Comparison of ENCODE assay signal across 18 cellular contexts in the genomic region with DNA sequence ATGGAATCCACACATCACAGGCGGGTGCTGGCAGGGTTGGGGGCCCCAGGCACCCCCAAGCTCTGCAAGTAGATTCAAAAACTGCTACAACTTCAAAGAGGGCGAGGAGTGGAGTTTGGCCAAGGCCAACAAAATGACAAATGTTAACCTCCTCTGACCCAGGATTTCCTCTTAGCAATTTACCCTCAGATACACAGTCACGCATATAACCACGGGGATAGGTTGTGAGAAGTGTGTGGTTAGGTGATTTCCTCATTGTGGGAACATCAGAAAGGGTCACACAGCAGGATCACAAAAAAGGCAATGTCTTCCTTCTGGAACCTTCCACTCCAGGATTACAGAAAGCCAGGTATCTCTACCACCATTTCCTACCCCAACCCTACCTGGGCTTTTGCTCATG.
A peak's percentile ranks its signal among the peaks of the same experiment; 100 is the strongest.
DNase-seq lines count a peak whose midpoint lies in the region; ATAC-seq and TF ChIP-seq lines count a peak whose summit lies in the region.
"Had no signal": no experiment of that assay in that cellular context is flagged by ENCODE, and none has a peak within 500 bp of the region (broad histone marks: within the 10 kb centered on the region; RNA-seq: fewer than 3 reads in every experiment).

No MANE protein-coding gene starts in this region.

- no peaks in the 10 kb centered on the region for H3K4me1 ChIP-seq in CD8-positive, alpha-beta T cell (ENCODE audit: insufficient read depth, low read length)
- H3K4me1 ChIP-seq: ascending aorta had no signal

- ATAC-seq in HG02623 (IDR thresholded peaks at IDR 0.05; ENCODE audit: unreplicated experiment), result peak; percentile 53
- ATAC-seq in CD8-positive, alpha-beta T cell, result no peak
- ATAC-seq: left ventricle myocardium superior had no signal

- intact Hi-C loops in CD8-positive, alpha-beta T cell (cut with DNase I, micrococcal nuclease), result no loop called here

- CTCF ChIA-PET in CD8-positive, alpha-beta T cell (lab: Charles Lee), result no interaction called here

- H3K36me3 Mint-ChIP-seq in CD8-positive, alpha-beta T cell, result no peaks in the 10 kb centered on the region
- H3K36me3 Mint-ChIP-seq: activated naive CD4-positive, alpha-beta T cell treated with anti-CD3 and anti-CD28 coated beads, Interleukin-2, amount 50 U/mL, for 24 hours had no signal

- no peaks in the 10 kb centered on the region for H3K36me3 ChIP-seq in CD8-positive, alpha-beta T cell (ENCODE audit: insufficient read depth, low read length)
- H3K36me3 ChIP-seq: ascending aorta, heart right ventricle had no signal

- no peak for TF ChIP-seq POLR2A in erythroblast (IDR thresholded peaks at IDR 0.05; ENCODE audit: low read length)

- no peaks in the 10 kb centered on the region for H3K4me1 Mint-ChIP-seq in CD8-positive, alpha-beta T cell (ENCODE audit: low read depth)
- H3K4me1 Mint-ChIP-seq: activated naive CD4-positive, alpha-beta T cell treated with anti-CD3 and anti-CD28 coated beads, Interleukin-2, amount 50 U/mL, for 24 hours had no signal

- no peak overlapping the region for H3K4me3 Mint-ChIP-seq in CD8-positive, alpha-beta T cell
- H3K4me3 Mint-ChIP-seq: activated naive CD4-positive, alpha-beta T cell treated with anti-CD3 and anti-CD28 coated beads, Interleukin-2, amount 50 U/mL, for 24 hours had no signal

- peak overlapping the region; percentile 65 for H3K27ac ChIP-seq in VCaP
- H3K27ac ChIP-seq in CD8-positive, alpha-beta T cell (ENCODE audit: low read depth, low read length), result no peak overlapping the region
- H3K27ac ChIP-seq: ascending aorta, heart right ventricle had no signal

- no peaks in the 10 kb centered on the region for H3K9me3 Mint-ChIP-seq in CD8-positive, alpha-beta T cell
- H3K9me3 Mint-ChIP-seq: activated naive CD4-positive, alpha-beta T cell treated with anti-CD3 and anti-CD28 coated beads, Interleukin-2, amount 50 U/mL, for 24 hours had no signal

- H3K4me3 ChIP-seq in CD8-positive, alpha-beta T cell (ENCODE audit: low read depth, low read length), result no peak overlapping the region
- H3K4me3 ChIP-seq: ascending aorta, heart right ventricle had no signal

- H3K27ac Mint-ChIP-seq in CD8-positive, alpha-beta T cell, result no peak overlapping the region
- H3K27ac Mint-ChIP-seq: activated naive CD4-positive, alpha-beta T cell treated with anti-CD3 and anti-CD28 coated beads, Interleukin-2, amount 50 U/mL, for 24 hours had no signal

- DNase-seq in NCI-H345 treated with DMSO at 0.1 percent for 48 hours (lab: John Stamatoyannopoulos, UW; ENCODE audit: unreplicated experiment), result peak; percentile 15
- DNase-seq in NCI-H345 (lab: John Stamatoyannopoulos, UW), result no peak
- peak; percentile 29 to 93 for DNase-seq in lung microvascular endothelial cell (ENCODE audit: low read depth in 2 of 2)
- no peak for DNase-seq in erythroblast (lab: John Stamatoyannopoulos, UW)
- DNase-seq in CD8-positive, alpha-beta T cell, result no peak
- no peak for DNase-seq in NCI-H1436 treated with DMSO at 0.1 percent for 48 hours (lab: John Stamatoyannopoulos, UW)
- DNase-seq: 8988T; activated T-cell treated with anti-CD3 and anti-CD28 coated beads, Interleukin-2, amount 50 U/mL, for 1 hour; KG1; left ventricle myocardium superior; Right ventricle myocardium superior; small intestine; stimulated activated CD4-positive, alpha-beta T cell treated with anti-CD3 and anti-CD28 coated beads, Interleukin-4, amount 100 ng/mL, for 1 hour had no signal

- TF ChIP-seq CTCF in VCaP (conservative IDR thresholded peaks at IDR 0.05), result no peak
- no peak for TF ChIP-seq CTCF in CD8-positive, alpha-beta T cell (IDR thresholded peaks at IDR 0.05)

- POLR2A ChIA-PET in CD8-positive, alpha-beta T cell (lab: Charles Lee), result no interaction called here

- no peaks in the 10 kb centered on the region for H3K27me3 ChIP-seq in CD8-positive, alpha-beta T cell (ENCODE audit: insufficient read depth, low read length)
- H3K27me3 ChIP-seq: ascending aorta had no signal

- peaks cover 4% of the 10 kb centered on the region for H3K27me3 Mint-ChIP-seq in CD8-positive, alpha-beta T cell (ENCODE audit: low read depth)

- H3K9me3 ChIP-seq in CD8-positive, alpha-beta T cell (ENCODE audit: low read length), result no peaks in the 10 kb centered on the region
- H3K9me3 ChIP-seq: ascending aorta, heart right ventricle had no signal

Comparison
In these comparisons a context has a peak if more than half of its experiments do, and no peak if none do; other contexts are left out.
1. DNase-seq: peak in NCI-H345 treated with DMSO at 0.1 percent for 48 hours (single experiment) and lung microvascular endothelial cell (2 of 2); none in NCI-H345 (single experiment), erythroblast (0 of 2), CD8-positive, alpha-beta T cell (0 of 7) and NCI-H1436 treated with DMSO at 0.1 percent for 48 hours (single experiment).